In genomic region chr11:122656631-122657101, GRCh38 we compare ENCODE assay signal across 8 cellular contexts. TPM values are rescaled to one million over a fixed set of nuclear protein-coding genes. Genes with fewer than 3 reads are reported as not detected.
DNase-seq lines count a peak whose midpoint lies in the region; ATAC-seq, FAIRE-seq and TF ChIP-seq lines count a peak whose summit lies in the region.

No MANE protein-coding gene starts in this region.

- H3K9me3 Mint-ChIP-seq in central memory CD8-positive, alpha-beta T cell: no peaks in the 10 kb centered on the region

- peak; percentile 43 to 60 for DNase-seq in A549 (ENCODE audit: low read depth in 1 of 2, low spot score in 1 of 2)
- DNase-seq in T-helper 17 cell: peak in 1 of 3 donors; percentile 11
- DNase-seq in central memory CD8-positive, alpha-beta T cell (ENCODE audit: low spot score in 2 of 2): peak; percentile 15 to 19
- peak; percentile 39 for DNase-seq in left colon
- peak; percentile 29 to 36 for DNase-seq in stimulated activated CD4-positive, alpha-beta T cell treated with anti-CD3 and anti-CD28 coated beads, Interleukin-1b, Interleukin-23, amount 100 ng/mL, for 4 hours (ENCODE audit: low read depth in 2 of 2)

- no peaks in the 10 kb centered on the region for H3K36me3 Mint-ChIP-seq in T-helper 17 cell (ENCODE audit: low read depth)
- H3K36me3 Mint-ChIP-seq in central memory CD8-positive, alpha-beta T cell (ENCODE audit: insufficient read depth): peaks cover 5% of the 10 kb centered on the region

- TF ChIP-seq POLR2A in A549 (IDR thresholded peaks at IDR 0.05; ENCODE audit: low read length): no peak

- peak overlapping the region; percentile 77 for H3K4me3 ChIP-seq in A549

- POLR2A ChIA-PET in A549 (lab: Yijun Ruan, JAX): interaction anchor here (0.8 to 2.9 kb wide), 8 partner anchors 8 to 405 kb away, joined by 3 to 42 read pairs (median 4); partner anchors contain the start of gene HSPA8

- H3K4me1 Mint-ChIP-seq in T-helper 17 cell: peaks cover 33% of the 10 kb centered on the region
- peaks cover 46% of the 10 kb centered on the region for H3K4me1 Mint-ChIP-seq in central memory CD8-positive, alpha-beta T cell

- no peak for TF ChIP-seq EP300 in A549 (IDR thresholded peaks at IDR 0.05)

- peak overlapping the region; percentile 96 for H3K4me3 Mint-ChIP-seq in T-helper 17 cell
- peak overlapping the region; percentile 90 for H3K4me3 Mint-ChIP-seq in central memory CD8-positive, alpha-beta T cell

- ATAC-seq in A549: peak; percentile 59 to 62
- ATAC-seq in GM21576 (IDR thresholded peaks at IDR 0.05; ENCODE audit: unreplicated experiment): peak; percentile 15
- ATAC-seq in T-helper 17 cell: peak; percentile 41
- peak; percentile 30 for ATAC-seq in central memory CD8-positive, alpha-beta T cell (replicated peaks; ENCODE audit: extremely low read depth, poor library complexity, severe bottlenecking)
- peak; percentile 25 for ATAC-seq in left colon
- no peak for ATAC-seq in GM21619 (IDR thresholded peaks at IDR 0.05; ENCODE audit: unreplicated experiment)
- ATAC-seq in HG02610 (IDR thresholded peaks at IDR 0.05; ENCODE audit: unreplicated experiment): no peak

- no peak for TF ChIP-seq CTCF in A549 (IDR thresholded peaks at IDR 0.05)

- no peak; a peak in 1 of 5 replicates for TF ChIP-seq RAD21 in A549 (conservative IDR thresholded peaks at IDR 0.05 in 1 of 2, IDR thresholded peaks at IDR 0.05 in 1 of 2)

- H3K4me2 ChIP-seq in A549: peak overlapping the region; percentile 77

- FAIRE-seq in A549 (lab: Jason Lieb, UNC): no peak

- peak overlapping the region; percentile 72 for H3K27ac Mint-ChIP-seq in T-helper 17 cell
- peak overlapping the region; percentile 73 for H3K27ac Mint-ChIP-seq in central memory CD8-positive, alpha-beta T cell (ENCODE audit: low read depth)

- H3K4me1 ChIP-seq in A549: peaks cover 62% of the 10 kb centered on the region

- WGBS in A549 (ENCODE audit: missing lambda C conversion rate): 2% methylated on average over 7 of the region's 25 CpGs

- peaks cover 10% of the 10 kb centered on the region for H3K27me3 Mint-ChIP-seq in T-helper 17 cell
- no peaks in the 10 kb centered on the region for H3K27me3 Mint-ChIP-seq in central memory CD8-positive, alpha-beta T cell

- H3K9me3 ChIP-seq in A549 (no peaks in the 10 kb centered on the region), T-helper 17 cell (ENCODE audit: control insufficient read depth, low read length, poor library complexity, severe bottlenecking) (no peaks in the 10 kb centered on the region)

- peak overlapping the region; percentile 91 to 99 for H3K27ac ChIP-seq in A549

- CTCF ChIA-PET in A549 (lab: Yijun Ruan, JAX): interaction anchor here (0.8 to 3.0 kb wide), 12 partner anchors 8 to 125 kb away, joined by 3 to 14 read pairs (median 4); no protein-coding TSS in a partner anchor

- intact Hi-C loops in left colon (cut with DNase I, micrococcal nuclease): no loop called here

TF ChIP-seq in A549, 52 proteins besides CTCF, POLR2A, EP300 and RAD21:
- no peak for TF ChIP-seq CBX2 (IDR thresholded peaks at IDR 0.05; ENCODE audit: borderline replicate concordance, low read depth)
- TF ChIP-seq CEBPB (IDR thresholded peaks at IDR 0.05): no peak
- no peak for TF ChIP-seq EHMT2 (IDR thresholded peaks at IDR 0.05; ENCODE audit: low read depth)
- TF ChIP-seq ZNF302 (CRISPR knock-in tag; IDR thresholded peaks at IDR 0.05): no peak
TF ChIP-seq in A549: peak in this region for 0.

RNA-seq across cellular contexts. Expression of gene UBASH3B, which starts 1.1 kb away (rescaled TPM):
- polyA plus RNA-seq in A549 (2011; rRNA removed): 43.0 and 52.2 TPM in 2 replicates
- 22.4 and 29.5 TPM in 2 replicates for polyA plus RNA-seq in A549 (2012; cell fraction: cytosol; rRNA removed)
- polyA plus RNA-seq in A549 (2012; cell fraction: nucleus; rRNA removed): 25.3 and 30.1 TPM in 2 replicates
- 26.8 to 33.4 TPM (median 32.5 TPM) in 3 replicates for polyA plus RNA-seq in A549 (2017; fragmentation: RNase III; extraction: RNeasy Plus Mini Kit Qiagen cat#74134 plus additional on column Dnase treatment)
- polyA minus RNA-seq in A549 (2011; rRNA and poly(A)+ RNA removed): 215 and 227 TPM in 2 replicates
- 10 to 100 TPM; 22.6 to 23.6 TPM for total RNA-seq in T-helper 17 cell
- total RNA-seq in left colon: 1 to 10 TPM; 4.7 to 4.8 TPM

Comparison
In these comparisons a context has a peak if more than half of its experiments do, and no peak if none do; other contexts are left out.
1. ATAC-seq: peak in A549 (2 of 2), GM21576 (single experiment), T-helper 17 cell (single experiment), central memory CD8-positive, alpha-beta T cell (single experiment) and left colon (single experiment); none in GM21619 (single experiment) and HG02610 (single experiment).
2. RNA of gene UBASH3B, which starts 1.1 kb away (total RNA-seq): 22.6 to 23.6 TPM in T-helper 17 cell; 4.7 to 4.8 TPM in left colon; every median in the first group is over 4 times any median in the second.